ENCODE assay signal across 26 cellular contexts in genomic region chr22:46214149-46214548, GRCh38. TPM values are rescaled to one million over a fixed set of nuclear protein-coding genes. Genes with fewer than 3 reads are reported as not detected.
"Had no signal": no experiment of that assay in that cellular context is flagged by ENCODE, and none has a peak within 500 bp of the region (broad histone marks: within the 10 kb centered on the region; RNA-seq: fewer than 3 reads in every experiment).

No MANE protein-coding gene starts in this region.

- H3K27ac ChIP-seq: coronary artery, dorsolateral prefrontal cortex, esophagus muscularis mucosa, foreskin keratinocyte, gastroesophageal sphincter, heart left ventricle, hepatocyte, left ventricle myocardium inferior, lower lobe of right lung had no signal

- H3K4me3 ChIP-seq: coronary artery, dorsolateral prefrontal cortex, esophagus muscularis mucosa, gastroesophageal sphincter, heart left ventricle, hepatocyte, left ventricle myocardium inferior, lower lobe of right lung had no signal

- H3K27me3 ChIP-seq: dorsolateral prefrontal cortex, esophagus muscularis mucosa, foreskin keratinocyte, gastroesophageal sphincter, heart left ventricle, hepatocyte had no signal

- H3K4me3 Mint-ChIP-seq: immature natural killer cell, memory B cell had no signal

- H3K4me1 ChIP-seq: esophagus muscularis mucosa, foreskin keratinocyte, gastroesophageal sphincter, heart left ventricle, left ventricle myocardium inferior, lower lobe of right lung had no signal

- ATAC-seq: foreskin keratinocyte, gastroesophageal sphincter, left colon had no signal

- H3K27me3 Mint-ChIP-seq: memory B cell had no signal

- DNase-seq: dermis blood vessel endothelial cell; dorsolateral prefrontal cortex; effector CD4-positive, alpha-beta T cell; effector memory CD4-positive, alpha-beta T cell; foreskin keratinocyte; heart left ventricle; hypothalamus; immature natural killer cell; islet precursor cell; kidney; kidney glomerular epithelial cell; left colon; left ventricle myocardium inferior; lower lobe of right lung; mesendoderm; midbrain had no signal

- H3K27ac Mint-ChIP-seq: immature natural killer cell, memory B cell had no signal

- H3K4me1 Mint-ChIP-seq: immature natural killer cell, memory B cell had no signal

RNA-seq across cellular contexts. Expression of gene PKDREJ, which starts 49.0 kb away (rescaled TPM):
- total RNA-seq: dermis blood vessel endothelial cell, endothelial cell of umbilical vein, epithelial cell of proximal tubule, fibroblast of villous mesenchyme, foreskin keratinocyte, hepatocyte, lower lobe of right lung, lung microvascular endothelial cell had no signal
- polyA plus RNA-seq: endothelial cell of umbilical vein, fibroblast of lung had no signal
